In the genomic region with DNA sequence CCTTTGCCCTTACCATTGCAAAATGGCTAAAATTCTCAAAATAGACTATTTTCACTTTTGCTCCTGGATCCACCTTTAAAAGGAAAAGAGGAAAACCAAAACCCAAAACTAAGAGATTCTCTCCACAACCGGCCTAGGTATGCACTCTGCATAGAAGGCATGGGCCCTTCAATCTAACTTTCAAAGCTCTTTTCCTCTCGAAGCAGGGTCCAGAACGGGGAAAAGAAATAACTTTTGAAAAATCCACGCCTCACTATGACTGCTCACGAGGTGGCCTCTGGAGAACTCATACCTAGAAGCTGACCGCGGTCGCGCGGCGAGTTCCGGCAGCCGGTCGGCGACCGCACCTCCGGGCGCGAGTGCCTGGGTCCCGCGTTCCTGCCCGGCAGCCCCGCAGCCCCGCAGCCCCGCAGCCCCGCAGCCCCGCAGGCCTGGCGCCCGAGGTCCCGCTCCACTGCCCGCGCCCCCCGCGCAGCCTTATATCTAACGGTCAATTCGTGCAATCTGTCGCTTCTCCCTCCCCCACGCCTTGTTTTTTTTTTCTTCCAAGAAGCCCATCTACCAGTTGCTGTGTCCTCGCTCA, we compare ENCODE assay signal across 19 cellular contexts. TPM values are rescaled to one million over a fixed set of nuclear protein-coding genes. Genes with fewer than 3 reads are reported as not detected.
DNase-seq lines count a peak whose midpoint lies in the region; ATAC-seq and TF ChIP-seq lines count a peak whose summit lies in the region.
"Had no signal": no experiment of that assay in that cellular context is flagged by ENCODE, and none has a peak within 500 bp of the region (broad histone marks: within the 10 kb centered on the region; RNA-seq: fewer than 3 reads in every experiment).

No MANE protein-coding gene starts in this region.

- CTCF ChIA-PET in HEK293T (lab: Yijun Ruan, JAX), result interaction anchor here (0.5 kb wide), 1 partner anchor 251 kb away, joined by 3 read pairs; no protein-coding TSS in a partner anchor

- H3K79me2 ChIP-seq in hepatocyte, result no peaks in the 10 kb centered on the region

- H3K36me3 ChIP-seq in hepatocyte (replicated peaks; ENCODE audit: insufficient read depth, low read depth) (no peaks in the 10 kb centered on the region), neuronal stem cell (replicated peaks in 1 of 2; ENCODE audit: control insufficient read depth in 2 of 2, insufficient read depth in 2 of 2, low read length in 2 of 2) (peaks cover 0 to 27% of the 10 kb centered on the region in 2 donors)
- H3K36me3 ChIP-seq: colonic mucosa had no signal

- peak overlapping the region; percentile 14 for H2BK5ac ChIP-seq in neuronal stem cell (ENCODE audit: low read length)

- peaks cover 11% of the 10 kb centered on the region for H3K4me1 ChIP-seq in hepatocyte (ENCODE audit: insufficient read depth)
- H3K4me1 ChIP-seq in neuronal stem cell (ENCODE audit: control insufficient read depth in 2 of 2, insufficient read depth in 1 of 2, low read depth in 1 of 2, low read length in 2 of 2), result peaks cover 0 to 26% of the 10 kb centered on the region in 2 donors
- H3K4me1 ChIP-seq: A549, colonic mucosa had no signal

- POLR2A ChIA-PET in HEK293T (lab: Yijun Ruan, JAX), result interaction anchor here (0.9 kb wide), 1 partner anchor 11 kb away, joined by 3 read pairs; no protein-coding TSS in a partner anchor

- no peaks in the 10 kb centered on the region for H3K9me2 ChIP-seq in hepatocyte (replicated peaks; ENCODE audit: insufficient read depth)

- peak overlapping the region; percentile 38 for H3K18ac ChIP-seq in neuronal stem cell (ENCODE audit: low read length)

- peaks cover 16% of the 10 kb centered on the region for H3K36me3 Mint-ChIP-seq in activated CD4-positive, alpha-beta T cell treated with anti-CD3 and anti-CD28 coated beads, Interleukin-2, amount 10 ng/mL, durations not matched to agents 24 days and 14 days (ENCODE audit: low read depth)
- no peaks in the 10 kb centered on the region for H3K36me3 Mint-ChIP-seq in mesothelial cell of epicardium
- H3K36me3 Mint-ChIP-seq in CD14-positive monocyte, result peaks cover 2 to 24% of the 10 kb centered on the region in 2 donors

- H3K9me3 ChIP-seq in hepatocyte (ENCODE audit: low read depth) (no peaks in the 10 kb centered on the region), neuronal stem cell (replicated peaks in 1 of 2; ENCODE audit: control insufficient read depth in 2 of 2, insufficient read depth in 1 of 2, low read depth in 1 of 2, low read length in 2 of 2) (no peaks in the 10 kb centered on the region)
- H3K9me3 ChIP-seq: colonic mucosa had no signal

- peak overlapping the region; percentile 8 for H2AFZ ChIP-seq in hepatocyte
- H2AFZ ChIP-seq in neuronal stem cell (ENCODE audit: low read length), result peak overlapping the region; percentile 78

- H3K23ac ChIP-seq in neuronal stem cell (ENCODE audit: low read depth, low read length, poor library complexity), result no peak overlapping the region

- 2% methylated on average over 36 of the region's 39 CpGs for WGBS in hepatocyte (ENCODE audit: low lambda C conversion rate, missing lambda C conversion rate)
- no CpG with 5 or more reads among the region's 39 CpGs for WGBS in neuronal stem cell (ENCODE audit: extremely low coverage in 2 of 2, insufficient read length in 2 of 2, insufficient replicate concordance in 1 of 2), 2 donors

- H3K79me1 ChIP-seq in neuronal stem cell (ENCODE audit: low read depth, low read length), result peaks cover 8% of the 10 kb centered on the region

- H3K27ac ChIP-seq in hepatocyte, result no peak overlapping the region
- H3K27ac ChIP-seq in neuronal stem cell (replicated peaks; ENCODE audit: low read length), result peak overlapping the region; percentile 82
- H3K27ac ChIP-seq: A549, colonic mucosa, RWPE1 had no signal

- H3K27ac Mint-ChIP-seq in activated CD4-positive, alpha-beta T cell treated with anti-CD3 and anti-CD28 coated beads, Interleukin-2, amount 10 ng/mL, durations not matched to agents 24 days and 14 days, result peak overlapping the region; percentile 7
- H3K27ac Mint-ChIP-seq in mesothelial cell of epicardium, result no peak overlapping the region
- H3K27ac Mint-ChIP-seq in CD14-positive monocyte, result peak overlapping the region in 1 of 7 donors; percentile 33

- peak overlapping the region; percentile 75 for H3K9ac ChIP-seq in neuronal stem cell (ENCODE audit: low read depth, low read length, poor library complexity)

- H3K4me2 ChIP-seq in hepatocyte (peak overlapping the region; percentile 61), neuronal stem cell (ENCODE audit: insufficient read depth, low read length, poor library complexity, severe bottlenecking) (peak overlapping the region; percentile 34)
- H3K4me2 ChIP-seq: A549 had no signal

- ATAC-seq in GM21825 (IDR thresholded peaks at IDR 0.05; ENCODE audit: unreplicated experiment), result no peak
- ATAC-seq: A549 had no signal

- peaks cover 78% of the 10 kb centered on the region for H3K27me3 Mint-ChIP-seq in activated CD4-positive, alpha-beta T cell treated with anti-CD3 and anti-CD28 coated beads, Interleukin-2, amount 10 ng/mL, durations not matched to agents 24 days and 14 days
- H3K27me3 Mint-ChIP-seq in mesothelial cell of epicardium (ENCODE audit: low read depth) (peaks cover 97% of the 10 kb centered on the region), CD14-positive monocyte (ENCODE audit: low read depth in 3 of 3) (peaks cover 92 to 100% (median 97%) of the 10 kb centered on the region in 3 donors)

- peaks cover 9% of the 10 kb centered on the region for H3K4me1 Mint-ChIP-seq in activated CD4-positive, alpha-beta T cell treated with anti-CD3 and anti-CD28 coated beads, Interleukin-2, amount 10 ng/mL, durations not matched to agents 24 days and 14 days
- H3K4me1 Mint-ChIP-seq in mesothelial cell of epicardium (peaks cover 8% of the 10 kb centered on the region), CD14-positive monocyte (peaks cover 6% of the 10 kb centered on the region)

- no peak for DNase-seq in activated CD4-positive, alpha-beta T cell treated with anti-CD3 and anti-CD28 coated beads, Interleukin-2, amount 10 ng/mL, durations not matched to agents 24 days and 14 days
- DNase-seq in activated CD4-positive, alpha-beta T cell treated with anti-CD3 and anti-CD28 coated beads, Interleukin-2, amount 50 U/mL, for 48 hours, result no peak
- DNase-seq in HEK293T (ENCODE audit: extremely low spot score) (peak; percentile 17), hepatocyte (ENCODE audit: low spot score) (no peak), neuronal stem cell (ENCODE audit: low spot score) (no peak), mesothelial cell of epicardium (ENCODE audit: low spot score in 2 of 2, unreplicated experiment in 2 of 2) (no peak), CD14-positive monocyte (ENCODE audit: low spot score) (no peak)
- DNase-seq: activated naive CD4-positive, alpha-beta T cell treated with anti-CD3 and anti-CD28 coated beads, Interleukin-2, amount 50 U/mL, for 16 hours; colonic mucosa; HCEC 1CT; Karpas-422; NCI-H1694; T1000 had no signal

- no peaks in the 10 kb centered on the region for H4K20me1 ChIP-seq in hepatocyte (ENCODE audit: insufficient read depth, poor library complexity, severe bottlenecking)

- TF ChIP-seq CTCF in hepatocyte (IDR thresholded peaks at IDR 0.05; ENCODE audit: poor library complexity) (no peak), mesothelial cell of epicardium (IDR thresholded peaks at IDR 0.05; ENCODE audit: unreplicated experiment) (no peak), CD14-positive monocyte (IDR thresholded peaks at IDR 0.05) (no peak)

- H2BK15ac ChIP-seq in neuronal stem cell (ENCODE audit: low read length), result no peak overlapping the region

- intact Hi-C loops in activated CD4-positive, alpha-beta T cell treated with anti-CD3 and anti-CD28 coated beads, Interleukin-2, amount 10 ng/mL, durations not matched to agents 24 days and 14 days (cut with micrococcal nuclease), result no loop called here
- intact Hi-C loops in CD14-positive monocyte (cut with micrococcal nuclease), result no loop called here

- no peak overlapping the region for H3K4ac ChIP-seq in neuronal stem cell (ENCODE audit: low read length)

- H4K91ac ChIP-seq in neuronal stem cell (ENCODE audit: low read depth, low read length, poor library complexity), result no peak overlapping the region

- H2BK12ac ChIP-seq in neuronal stem cell (ENCODE audit: low read length), result no peak overlapping the region

- no peak overlapping the region for H3K4me3 ChIP-seq in hepatocyte
- peak overlapping the region in 1 of 2 donors; percentile 91 for H3K4me3 ChIP-seq in neuronal stem cell (ENCODE audit: low read length in 2 of 2)
- H3K4me3 ChIP-seq: A549, colonic mucosa had no signal

- peaks cover 41% of the 10 kb centered on the region for H3K9me3 Mint-ChIP-seq in activated CD4-positive, alpha-beta T cell treated with anti-CD3 and anti-CD28 coated beads, Interleukin-2, amount 10 ng/mL, durations not matched to agents 24 days and 14 days
- H3K9me3 Mint-ChIP-seq in mesothelial cell of epicardium (no peaks in the 10 kb centered on the region), CD14-positive monocyte (peaks cover 3 to 63% (median 48%) of the 10 kb centered on the region in 7 donors)

- no peak overlapping the region for H3K4me3 Mint-ChIP-seq in activated CD4-positive, alpha-beta T cell treated with anti-CD3 and anti-CD28 coated beads, Interleukin-2, amount 10 ng/mL, durations not matched to agents 24 days and 14 days
- H3K4me3 Mint-ChIP-seq in mesothelial cell of epicardium (no peak overlapping the region), CD14-positive monocyte (peak overlapping the region in 1 of 2 donors; percentile 87)

- H3K14ac ChIP-seq in neuronal stem cell (ENCODE audit: low read length), result no peak overlapping the region

- H2BK120ac ChIP-seq in neuronal stem cell (ENCODE audit: low read depth, low read length), result no peak overlapping the region

- no peak overlapping the region for H4K8ac ChIP-seq in neuronal stem cell (ENCODE audit: low read depth, low read length)

- no peak overlapping the region for H2AK5ac ChIP-seq in neuronal stem cell (ENCODE audit: low read depth, low read length)

- H3K27me3 ChIP-seq in hepatocyte (peaks cover 98% of the 10 kb centered on the region), neuronal stem cell (ENCODE audit: control insufficient read depth in 3 of 3, insufficient read depth in 3 of 3, low read depth in 1 of 3, low read length in 3 of 3) (peaks cover 0 to 100% (median 6%) of the 10 kb centered on the region in 3 experiments)

TF ChIP-seq in HEK293T, 16 proteins besides CTCF, POLR2A, EP300 and RAD21 (continues in another document):
- TF ChIP-seq BHLHE40 (IDR thresholded peaks at IDR 0.05; ENCODE audit: borderline replicate concordance), result no peak
- TF ChIP-seq CTBP1 (IDR thresholded peaks at IDR 0.05; ENCODE audit: borderline replicate concordance), result no peak
- TF ChIP-seq ELF4 (IDR thresholded peaks at IDR 0.05), result no peak
- no peak for TF ChIP-seq ARNT (IDR thresholded peaks at IDR 0.05)
- TF ChIP-seq LEF1 (IDR thresholded peaks at IDR 0.05; ENCODE audit: borderline replicate concordance), result no peak
- TF ChIP-seq TARDBP (IDR thresholded peaks at IDR 0.05), result no peak

RNA-seq across cellular contexts. Expression of gene OTX2, which starts 2.6 kb away (rescaled TPM):
- not detected in 2 replicates for total RNA-seq in activated CD4-positive, alpha-beta T cell treated with anti-CD3 and anti-CD28 coated beads, Interleukin-2, amount 10 ng/mL, durations not matched to agents 24 days and 14 days
- total RNA-seq in hepatocyte (0.53 TPM in 1 of 2 replicates, not detected in the other), mesothelial cell of epicardium (0.27 TPM in 1 of 3 replicates, not detected in the others)
- polyA plus RNA-seq in hepatocyte (0.11 and 0.18 TPM in 2 replicates), CD14-positive monocyte (not detected)
- 271 TPM for polyA plus RNA-seq in neuronal stem cell (2013, experiment 1 of 2)
- 277 TPM for polyA plus RNA-seq in neuronal stem cell (2013, experiment 2 of 2)
- total RNA-seq: colonic mucosa, fibroblast of lung, mucosa of gallbladder, subcutaneous adipose tissue had no signal
- polyA plus RNA-seq: A549, fibroblast of lung had no signal
